1 cellular context compared by ENCODE assay signal in genomic region chr12:119876761-119877638, GRCh38.
TF ChIP-seq lines count a peak whose summit lies in the region.

TSS of gene CIT (minus strand) at chr12:119877320. CDS start at chr12:119876168, 1,152 bp downstream.

TF ChIP-seq in HEK293, 187 proteins besides CTCF, POLR2A, EP300 and RAD21 (continued from another document and continues in another):
- TF ChIP-seq ZNF398 (tag by site-specific recombination; IDR thresholded peaks at IDR 0.05), result no peak; the same call in 1 of the 2 replicates
- TF ChIP-seq ZNF518A (tag by site-specific recombination; conservative IDR thresholded peaks at IDR 0.05; ENCODE audit: low read depth), result no peak; the same call in 1 of the 2 replicates
- TF ChIP-seq SP7 (tag by site-specific recombination; IDR thresholded peaks at IDR 0.05), result no peak; the same call in 1 of the 2 replicates
- TF ChIP-seq IKZF3 (tag by site-specific recombination; IDR thresholded peaks at IDR 0.05), result peak; percentile 97
- TF ChIP-seq ZNF341 (tag by site-specific recombination; IDR thresholded peaks at IDR 0.05; ENCODE audit: low read depth), result peak; percentile 99
- no peak for TF ChIP-seq PRDM1 (tag by site-specific recombination; IDR thresholded peaks at IDR 0.05)
- TF ChIP-seq ZNF621 (tag by site-specific recombination; IDR thresholded peaks at IDR 0.05), result no peak
- TF ChIP-seq SCRT1 (tag by site-specific recombination; IDR thresholded peaks at IDR 0.05; ENCODE audit: borderline replicate concordance), result no peak
- peak; percentile 47; the same call in 1 of the 2 replicates for TF ChIP-seq ZNF335 (tag by site-specific recombination; conservative IDR thresholded peaks at IDR 0.05)
- peak; percentile 38; the same call in 1 of the 2 replicates for TF ChIP-seq ZEB2 (tag by site-specific recombination; IDR thresholded peaks at IDR 0.05)
- no peak for TF ChIP-seq ZNF843 (tag by site-specific recombination; IDR thresholded peaks at IDR 0.05)
- peak; percentile 87 for TF ChIP-seq SP3 (tag by site-specific recombination; IDR thresholded peaks at IDR 0.05)
- no peak for TF ChIP-seq ZNF785 (tag by site-specific recombination; IDR thresholded peaks at IDR 0.05)
- no peak for TF ChIP-seq ZNF23 (tag by site-specific recombination; IDR thresholded peaks at IDR 0.05; ENCODE audit: borderline replicate concordance)
- peak; percentile 92 for TF ChIP-seq ZNF366 (tag by site-specific recombination; conservative IDR thresholded peaks at IDR 0.05)
- no peak for TF ChIP-seq ZNF658 (tag by site-specific recombination; IDR thresholded peaks at IDR 0.05)
- TF ChIP-seq ZNF600 (tag by site-specific recombination; IDR thresholded peaks at IDR 0.05), result peak; percentile 97
- TF ChIP-seq ZNF426 (tag by site-specific recombination; IDR thresholded peaks at IDR 0.05), result no peak
- no peak for TF ChIP-seq ZNF514 (tag by site-specific recombination; IDR thresholded peaks at IDR 0.05)
- TF ChIP-seq ZNF768 (tag by site-specific recombination; IDR thresholded peaks at IDR 0.05), result no peak; the same call in 1 of the 2 replicates
- TF ChIP-seq ZNF624 (tag by site-specific recombination; IDR thresholded peaks at IDR 0.05), result no peak
- TF ChIP-seq ZNF48 (tag by site-specific recombination; IDR thresholded peaks at IDR 0.05), result no peak
- peak; percentile 89 for TF ChIP-seq GLIS2 (tag by site-specific recombination; IDR thresholded peaks at IDR 0.05)
- TF ChIP-seq ZNF121 (tag by site-specific recombination; IDR thresholded peaks at IDR 0.05), result no peak
- no peak for TF ChIP-seq GFI1B (tag by site-specific recombination; IDR thresholded peaks at IDR 0.05)
- TF ChIP-seq ZNF776 (tag by site-specific recombination; IDR thresholded peaks at IDR 0.05; ENCODE audit: borderline replicate concordance), result no peak
- TF ChIP-seq TRIM28 (IDR thresholded peaks at IDR 0.05; ENCODE audit: borderline replicate concordance, low read length), result no peak
- no peak for TF ChIP-seq ZBTB49 (tag by site-specific recombination; IDR thresholded peaks at IDR 0.05; ENCODE audit: low read depth)
- TF ChIP-seq ZNF707 (tag by site-specific recombination; IDR thresholded peaks at IDR 0.05), result no peak
- TF ChIP-seq ZNF560 (tag by site-specific recombination; IDR thresholded peaks at IDR 0.05; ENCODE audit: borderline replicate concordance), result no peak
- TF ChIP-seq ZNF274 (IDR thresholded peaks at IDR 0.05; ENCODE audit: low read length), result no peak
- no peak for TF ChIP-seq ZNF274 (tag by site-specific recombination; IDR thresholded peaks at IDR 0.05; ENCODE audit: borderline replicate concordance)
- no peak for TF ChIP-seq ZNF140 (tag by site-specific recombination; IDR thresholded peaks at IDR 0.05)
- TF ChIP-seq ZNF830 (tag by site-specific recombination; IDR thresholded peaks at IDR 0.05; ENCODE audit: low read depth), result no peak
- TF ChIP-seq ZNF596 (tag by site-specific recombination; IDR thresholded peaks at IDR 0.05), result no peak
- TF ChIP-seq ZFP69B (tag by site-specific recombination; IDR thresholded peaks at IDR 0.05), result 0 out of 2 replicates have a peak, but pooled peaks have one; percentile 35
- no peak for TF ChIP-seq ZNF146 (tag by site-specific recombination; IDR thresholded peaks at IDR 0.05)
- TF ChIP-seq ZNF529 (tag by site-specific recombination; IDR thresholded peaks at IDR 0.05; ENCODE audit: insufficient replicate concordance), result no peak
- TF ChIP-seq ZNF416 (tag by site-specific recombination; IDR thresholded peaks at IDR 0.05), result no peak
- TF ChIP-seq MZF1 (tag by site-specific recombination; IDR thresholded peaks at IDR 0.05; ENCODE audit: borderline replicate concordance), result no peak
- no peak for TF ChIP-seq OVOL3 (tag by site-specific recombination; IDR thresholded peaks at IDR 0.05)
- no peak for TF ChIP-seq ZNF394 (tag by site-specific recombination; IDR thresholded peaks at IDR 0.05; ENCODE audit: borderline replicate concordance)
- TF ChIP-seq KLF9 (tag by site-specific recombination; IDR thresholded peaks at IDR 0.05; ENCODE audit: low read depth), result peak; percentile 20; the same call in 1 of the 2 replicates
- TF ChIP-seq ZNF501 (tag by site-specific recombination; IDR thresholded peaks at IDR 0.05), result 0 out of 2 replicates have a peak, but pooled peaks have one; percentile 57
- no peak for TF ChIP-seq OSR2 (tag by site-specific recombination; IDR thresholded peaks at IDR 0.05)
- peak; percentile 53; the same call in 1 of the 2 replicates for TF ChIP-seq ZBTB20 (tag by site-specific recombination; IDR thresholded peaks at IDR 0.05)
- TF ChIP-seq SETDB1 (IDR thresholded peaks at IDR 0.05; ENCODE audit: insufficient read length, low read length), result no peak
- TF ChIP-seq PRDM6 (tag by site-specific recombination; IDR thresholded peaks at IDR 0.05), result no peak
- no peak for TF ChIP-seq ZNF692 (tag by site-specific recombination; IDR thresholded peaks at IDR 0.05)
- TF ChIP-seq ELK4 (IDR thresholded peaks at IDR 0.05; ENCODE audit: borderline replicate concordance, low read depth, low read length), result no peak
- no peak for TF ChIP-seq ZSCAN16 (tag by site-specific recombination; IDR thresholded peaks at IDR 0.05)
- TF ChIP-seq ZNF544 (tag by site-specific recombination; IDR thresholded peaks at IDR 0.05), result no peak
- no peak for TF ChIP-seq ZNF16 (tag by site-specific recombination; IDR thresholded peaks at IDR 0.05; ENCODE audit: low read depth)
- TF ChIP-seq KLF17 (tag by site-specific recombination; IDR thresholded peaks at IDR 0.05), result 0 out of 2 replicates have a peak, but pooled peaks have one; percentile 41
- no peak for TF ChIP-seq ZNF138 (tag by site-specific recombination; IDR thresholded peaks at IDR 0.05; ENCODE audit: borderline replicate concordance)
- peak; percentile 65 for TF ChIP-seq ZNF2 (tag by site-specific recombination; IDR thresholded peaks at IDR 0.05)
- no peak for TF ChIP-seq ZSCAN23 (tag by site-specific recombination; IDR thresholded peaks at IDR 0.05)
- TF ChIP-seq ZNF580 (tag by site-specific recombination; IDR thresholded peaks at IDR 0.05), result no peak
